ENCODE assay signal across 1 cellular context in genomic region chr2:152175368-152176112, GRCh38.
TF ChIP-seq lines count a peak whose summit lies in the region.

TSS of gene STAM2 (minus strand) at chr2:152175763. CDS start at chr2:152175642, 121 bp downstream.

TF ChIP-seq in HepG2, 621 proteins besides CTCF, POLR2A, EP300 and RAD21 (continued from another document and continues in another):
- peak; percentile 88 for TF ChIP-seq PRDM4 (CRISPR knock-in tag; IDR thresholded peaks at IDR 0.05; ENCODE audit: borderline replicate concordance)
- TF ChIP-seq ZNF770 (CRISPR knock-in tag; IDR thresholded peaks at IDR 0.05), result peak; percentile 83
- TF ChIP-seq DRAP1 (CRISPR knock-in tag; IDR thresholded peaks at IDR 0.05), result peak; percentile 66
- peak; percentile 91 for TF ChIP-seq RFXANK (CRISPR knock-in tag; IDR thresholded peaks at IDR 0.05)
- TF ChIP-seq HOXA7 (CRISPR knock-in tag; IDR thresholded peaks at IDR 0.05), result no peak
- TF ChIP-seq PATZ1 (CRISPR knock-in tag; IDR thresholded peaks at IDR 0.05), result peak; percentile 61
- TF ChIP-seq, protein P1, sequence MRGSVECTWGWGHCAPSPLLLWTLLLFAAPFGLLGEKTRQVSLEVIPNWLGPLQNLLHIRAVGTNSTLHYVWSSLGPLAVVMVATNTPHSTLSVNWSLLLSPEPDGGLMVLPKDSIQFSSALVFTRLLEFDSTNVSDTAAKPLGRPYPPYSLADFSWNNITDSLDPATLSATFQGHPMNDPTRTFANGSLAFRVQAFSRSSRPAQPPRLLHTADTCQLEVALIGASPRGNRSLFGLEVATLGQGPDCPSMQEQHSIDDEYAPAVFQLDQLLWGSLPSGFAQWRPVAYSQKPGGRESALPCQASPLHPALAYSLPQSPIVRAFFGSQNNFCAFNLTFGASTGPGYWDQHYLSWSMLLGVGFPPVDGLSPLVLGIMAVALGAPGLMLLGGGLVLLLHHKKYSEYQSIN (CRISPR knock-in tag; IDR thresholded peaks at IDR 0.05; ENCODE audit: borderline replicate concordance), result no peak
- TF ChIP-seq THYN1 (CRISPR knock-in tag; IDR thresholded peaks at IDR 0.05; ENCODE audit: borderline replicate concordance, low read depth), result 0 out of 2 replicates have a peak, but pooled peaks have one; percentile 35
- 0 out of 2 replicates have a peak, but pooled peaks have one; percentile 49 for TF ChIP-seq FOSL1 (CRISPR knock-in tag; IDR thresholded peaks at IDR 0.05; ENCODE audit: borderline replicate concordance)
- TF ChIP-seq TBL1XR1 (IDR thresholded peaks at IDR 0.05; ENCODE audit: borderline replicate concordance, low read length, partially characterized antibody), result peak; percentile 38
- TF ChIP-seq YY1 (IDR thresholded peaks at IDR 0.05; ENCODE audit: insufficient read depth, insufficient replicate concordance, low read depth, low read length), result peak; percentile 67
- peak; percentile 96 for TF ChIP-seq POGZ (CRISPR knock-in tag; IDR thresholded peaks at IDR 0.05)
- TF ChIP-seq ARNTL (CRISPR knock-in tag; IDR thresholded peaks at IDR 0.05), result no peak
- peak; percentile 58; the same call in 1 of the 2 replicates for TF ChIP-seq ZNF235 (CRISPR knock-in tag; IDR thresholded peaks at IDR 0.05; ENCODE audit: borderline replicate concordance)
- TF ChIP-seq, protein P2, sequence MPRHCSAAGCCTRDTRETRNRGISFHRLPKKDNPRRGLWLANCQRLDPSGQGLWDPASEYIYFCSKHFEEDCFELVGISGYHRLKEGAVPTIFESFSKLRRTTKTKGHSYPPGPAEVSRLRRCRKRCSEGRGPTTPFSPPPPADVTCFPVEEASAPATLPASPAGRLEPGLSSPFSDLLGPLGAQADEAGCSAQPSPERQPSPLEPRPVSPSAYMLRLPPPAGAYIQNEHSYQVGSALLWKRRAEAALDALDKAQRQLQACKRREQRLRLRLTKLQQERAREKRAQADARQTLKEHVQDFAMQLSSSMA (CRISPR knock-in tag; IDR thresholded peaks at IDR 0.05), result peak; percentile 96
- TF ChIP-seq ZNF224 (CRISPR knock-in tag; IDR thresholded peaks at IDR 0.05), result peak; percentile 97
- TF ChIP-seq, protein P3, sequence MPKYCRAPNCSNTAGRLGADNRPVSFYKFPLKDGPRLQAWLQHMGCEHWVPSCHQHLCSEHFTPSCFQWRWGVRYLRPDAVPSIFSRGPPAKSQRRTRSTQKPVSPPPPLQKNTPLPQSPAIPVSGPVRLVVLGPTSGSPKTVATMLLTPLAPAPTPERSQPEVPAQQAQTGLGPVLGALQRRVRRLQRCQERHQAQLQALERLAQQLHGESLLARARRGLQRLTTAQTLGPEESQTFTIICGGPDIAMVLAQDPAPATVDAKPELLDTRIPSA (CRISPR knock-in tag; IDR thresholded peaks at IDR 0.05; ENCODE audit: borderline replicate concordance), result no peak; the same call in 1 of the 2 replicates
- peak; percentile 94; the same call in 1 of the 2 replicates for TF ChIP-seq CENPT (CRISPR knock-in tag; IDR thresholded peaks at IDR 0.05; ENCODE audit: low read depth)
- TF ChIP-seq NR2C2 (CRISPR knock-in tag; IDR thresholded peaks at IDR 0.05; ENCODE audit: borderline replicate concordance), result peak; percentile 97
- TF ChIP-seq ZNF646 (CRISPR knock-in tag; IDR thresholded peaks at IDR 0.05), result no peak
- peak; percentile 99 for TF ChIP-seq SAP130 (CRISPR knock-in tag; IDR thresholded peaks at IDR 0.05; ENCODE audit: low read depth)
- TF ChIP-seq TRAFD1 (CRISPR knock-in tag; IDR thresholded peaks at IDR 0.05; ENCODE audit: borderline replicate concordance), result peak; percentile 86; the same call in 1 of the 2 replicates
- no peak; the same call in 1 of the 2 replicates for TF ChIP-seq NR2F6 (IDR thresholded peaks at IDR 0.05)
- TF ChIP-seq NR2F6 (CRISPR knock-in tag; IDR thresholded peaks at IDR 0.05), result no peak; the same call in none of the 2 replicates
- peak; percentile 94 for TF ChIP-seq ZSCAN12 (CRISPR knock-in tag; IDR thresholded peaks at IDR 0.05)
- TF ChIP-seq, protein P4, sequence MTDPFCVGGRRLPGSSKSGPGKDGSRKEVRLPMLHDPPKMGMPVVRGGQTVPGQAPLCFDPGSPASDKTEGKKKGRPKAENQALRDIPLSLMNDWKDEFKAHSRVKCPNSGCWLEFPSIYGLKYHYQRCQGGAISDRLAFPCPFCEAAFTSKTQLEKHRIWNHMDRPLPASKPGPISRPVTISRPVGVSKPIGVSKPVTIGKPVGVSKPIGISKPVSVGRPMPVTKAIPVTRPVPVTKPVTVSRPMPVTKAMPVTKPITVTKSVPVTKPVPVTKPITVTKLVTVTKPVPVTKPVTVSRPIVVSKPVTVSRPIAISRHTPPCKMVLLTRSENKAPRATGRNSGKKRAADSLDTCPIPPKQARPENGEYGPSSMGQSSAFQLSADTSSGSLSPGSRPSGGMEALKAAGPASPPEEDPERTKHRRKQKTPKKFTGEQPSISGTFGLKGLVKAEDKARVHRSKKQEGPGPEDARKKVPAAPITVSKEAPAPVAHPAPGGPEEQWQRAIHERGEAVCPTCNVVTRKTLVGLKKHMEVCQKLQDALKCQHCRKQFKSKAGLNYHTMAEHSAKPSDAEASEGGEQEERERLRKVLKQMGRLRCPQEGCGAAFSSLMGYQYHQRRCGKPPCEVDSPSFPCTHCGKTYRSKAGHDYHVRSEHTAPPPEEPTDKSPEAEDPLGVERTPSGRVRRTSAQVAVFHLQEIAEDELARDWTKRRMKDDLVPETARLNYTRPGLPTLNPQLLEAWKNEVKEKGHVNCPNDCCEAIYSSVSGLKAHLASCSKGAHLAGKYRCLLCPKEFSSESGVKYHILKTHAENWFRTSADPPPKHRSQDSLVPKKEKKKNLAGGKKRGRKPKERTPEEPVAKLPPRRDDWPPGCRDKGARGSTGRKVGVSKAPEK (CRISPR knock-in tag; IDR thresholded peaks at IDR 0.05; ENCODE audit: borderline replicate concordance), result no peak
- TF ChIP-seq GMEB2 (CRISPR knock-in tag; IDR thresholded peaks at IDR 0.05; ENCODE audit: low read depth), result no peak
- TF ChIP-seq ZNF709 (CRISPR knock-in tag; IDR thresholded peaks at IDR 0.05), result 0 out of 2 replicates have a peak, but pooled peaks have one; percentile 68
- peak; percentile 81; the same call in 1 of the 2 replicates for TF ChIP-seq SNAI1 (CRISPR knock-in tag; IDR thresholded peaks at IDR 0.05; ENCODE audit: borderline replicate concordance)
- TF ChIP-seq NONO (IDR thresholded peaks at IDR 0.05), result no peak
- TF ChIP-seq NONO (CRISPR knock-in tag; conservative IDR thresholded peaks at IDR 0.05), result peak; percentile 97
- peak; percentile 19; the same call in 1 of the 2 replicates for TF ChIP-seq ZNF138 (CRISPR knock-in tag; IDR thresholded peaks at IDR 0.05; ENCODE audit: low read depth)
